Comparison of ENCODE assay signal across 1 cellular context in the genomic region with DNA sequence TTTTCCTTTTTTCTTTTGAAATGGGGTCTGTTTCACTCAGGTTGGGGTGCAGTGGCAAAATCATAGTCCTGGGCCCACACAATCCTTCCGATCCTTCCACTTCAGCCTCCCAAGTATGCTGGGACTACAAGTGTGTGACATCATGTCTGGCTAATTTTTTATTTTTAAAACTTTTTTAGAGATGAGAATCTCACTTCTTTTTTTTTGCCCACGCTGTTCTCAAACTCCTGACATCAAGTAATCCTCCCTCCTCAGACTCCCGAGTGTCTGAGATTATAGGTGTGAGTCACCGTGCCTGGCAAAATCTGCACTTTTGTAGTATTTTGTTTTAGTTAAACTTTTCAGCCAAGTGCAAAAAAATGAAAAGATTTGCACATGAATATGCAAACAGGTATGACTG.
TF ChIP-seq lines count a peak whose summit lies in the region.

No MANE protein-coding gene starts in this region.

TF ChIP-seq in HepG2, 621 proteins besides CTCF, POLR2A, EP300 and RAD21:
- TF ChIP-seq, protein P1, sequence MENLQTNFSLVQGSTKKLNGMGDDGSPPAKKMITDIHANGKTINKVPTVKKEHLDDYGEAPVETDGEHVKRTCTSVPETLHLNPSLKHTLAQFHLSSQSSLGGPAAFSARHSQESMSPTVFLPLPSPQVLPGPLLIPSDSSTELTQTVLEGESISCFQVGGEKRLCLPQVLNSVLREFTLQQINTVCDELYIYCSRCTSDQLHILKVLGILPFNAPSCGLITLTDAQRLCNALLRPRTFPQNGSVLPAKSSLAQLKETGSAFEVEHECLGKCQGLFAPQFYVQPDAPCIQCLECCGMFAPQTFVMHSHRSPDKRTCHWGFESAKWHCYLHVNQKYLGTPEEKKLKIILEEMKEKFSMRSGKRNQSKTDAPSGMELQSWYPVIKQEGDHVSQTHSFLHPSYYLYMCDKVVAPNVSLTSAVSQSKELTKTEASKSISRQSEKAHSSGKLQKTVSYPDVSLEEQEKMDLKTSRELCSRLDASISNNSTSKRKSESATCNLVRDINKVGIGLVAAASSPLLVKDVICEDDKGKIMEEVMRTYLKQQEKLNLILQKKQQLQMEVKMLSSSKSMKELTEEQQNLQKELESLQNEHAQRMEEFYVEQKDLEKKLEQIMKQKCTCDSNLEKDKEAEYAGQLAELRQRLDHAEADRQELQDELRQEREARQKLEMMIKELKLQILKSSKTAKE (CRISPR knock-in tag; IDR thresholded peaks at IDR 0.05; ENCODE audit: borderline replicate concordance), result no peak
- TF ChIP-seq RBM22 (optimal IDR thresholded peaks at IDR 0.05; ENCODE audit: low read length), result peak; percentile 7
